Comparison of ENCODE assay signal across 16 cellular contexts in the genomic region with DNA sequence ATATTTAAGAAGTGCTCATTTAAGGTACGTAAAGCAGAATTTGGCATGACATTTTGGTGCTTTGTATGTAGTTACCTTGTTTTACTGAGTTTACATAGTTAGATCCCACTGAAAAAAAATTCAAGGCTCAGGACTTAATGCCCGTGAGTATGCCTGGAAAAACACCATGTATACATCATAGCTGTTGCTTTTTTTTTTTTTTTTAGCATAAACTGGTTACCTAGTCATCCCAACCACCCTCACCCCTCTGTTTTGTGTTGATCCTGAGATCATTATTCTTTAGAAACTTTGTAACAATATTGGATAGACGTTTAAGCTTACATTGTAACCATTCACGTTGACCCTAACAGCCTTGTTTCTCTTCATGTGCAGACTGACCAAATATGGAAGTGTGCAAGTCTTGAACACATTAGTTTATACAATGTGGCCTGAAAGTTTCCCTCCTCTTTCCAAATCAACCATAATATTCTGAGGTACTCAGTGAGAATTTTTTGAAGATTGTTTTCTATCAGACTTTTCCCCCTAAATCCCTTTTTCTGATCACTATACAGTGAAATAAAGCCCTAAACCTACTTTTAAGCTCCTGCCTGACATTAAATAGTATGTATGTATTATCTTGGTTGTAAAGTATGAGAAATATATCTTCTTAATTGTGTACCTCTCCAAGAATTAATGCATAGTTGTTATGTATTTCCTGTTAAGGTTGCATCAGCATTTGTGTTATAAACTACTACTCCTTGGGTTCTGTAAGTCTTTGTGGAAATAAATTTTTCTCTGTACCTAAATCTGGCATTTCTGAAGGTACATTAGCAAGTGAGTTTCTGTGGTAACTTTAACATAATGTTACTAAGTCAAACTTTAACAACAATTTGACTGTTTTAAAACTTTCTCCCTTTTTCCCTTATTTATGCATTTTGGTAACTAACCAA. TPM values are rescaled to one million over a fixed set of nuclear protein-coding genes. Genes with fewer than 3 reads are reported as not detected.
DNase-seq lines count a peak whose midpoint lies in the region; ATAC-seq, FAIRE-seq and TF ChIP-seq lines count a peak whose summit lies in the region.
"Had no signal": no experiment of that assay in that cellular context is flagged by ENCODE, and none has a peak within 500 bp of the region (broad histone marks: within the 10 kb centered on the region; RNA-seq: fewer than 3 reads in every experiment).

No MANE protein-coding gene starts in this region.

- H3K27me3 ChIP-seq in GM23338 (ENCODE audit: insufficient read depth) (no peaks in the 10 kb centered on the region), HUES64 (ENCODE audit: insufficient read depth, low read length) (no peaks in the 10 kb centered on the region), GM12878 (replicated peaks in 1 of 2; ENCODE audit: control insufficient read depth in 2 of 2, insufficient read depth in 2 of 2, low read length in 1 of 2) (no peaks in the 10 kb centered on the region), muscle layer of colon (ENCODE audit: control insufficient read depth in 1 of 2, insufficient read depth in 2 of 2, low read length in 2 of 2) (no peaks in the 10 kb centered on the region)
- H3K27me3 ChIP-seq: BE2C had no signal

- H3K36me3 ChIP-seq in GM23338 (ENCODE audit: insufficient read depth), result no peaks in the 10 kb centered on the region
- H3K36me3 ChIP-seq in HUES64 (ENCODE audit: insufficient read depth, low read length), result peaks cover 9% of the 10 kb centered on the region; the same call in 1 of the 2 replicates
- peaks cover 0 to 4% of the 10 kb centered on the region in 2 experiments; a peak in 1 of 4 replicates for H3K36me3 ChIP-seq in GM12878 (ENCODE audit: control insufficient read depth in 2 of 2, insufficient read depth in 2 of 2, low read length in 1 of 2)
- no peaks in the 10 kb centered on the region for H3K36me3 ChIP-seq in muscle layer of colon (ENCODE audit: insufficient read depth, low read length)
- H3K36me3 ChIP-seq: BE2C had no signal

- TF ChIP-seq EP300 in GM12878 (IDR thresholded peaks at IDR 0.05; ENCODE audit: borderline replicate concordance in 1 of 2, control insufficient read depth in 1 of 2, low read depth in 2 of 2, low read length in 2 of 2), result no peak

- FAIRE-seq in GM12878 (lab: Jason Lieb, UNC), result no peak
- FAIRE-seq: small intestine had no signal

- H3K4me3 ChIP-seq in GM23338 (no peak overlapping the region), HUES64 (ENCODE audit: low read length) (no peak overlapping the region), GM12878 (peak overlapping the region; percentile 26; the same call in 1 of the 2 replicates), muscle layer of colon (ENCODE audit: low read depth in 1 of 2, low read length in 2 of 2) (peak overlapping the region in 1 of 2 donors; percentile 20)

- DNase-seq in GM23338 (ENCODE audit: low spot score) (no peak), GM12878 (ENCODE audit: low read depth, low spot score) (no peak), DMS79 (lab: John Stamatoyannopoulos, UW) (no peak)
- no peak for DNase-seq in activated naive CD4-positive, alpha-beta T cell treated with anti-CD3 and anti-CD28 coated beads for 36 hours
- no peak for DNase-seq in stimulated activated CD4-positive, alpha-beta T cell treated with anti-CD3 and anti-CD28 coated beads, Interleukin-1b, Interleukin-23, amount 100 ng/mL, for 48 hours
- DNase-seq: activated naive CD8-positive, alpha-beta T cell treated with anti-CD3 and anti-CD28 coated beads, Interleukin-2, amount 10 ng/mL, durations not matched to agents 7 days and 5 days; BE2C; central memory CD4-positive, alpha-beta T cell; DMS 273 treated with DMSO at 0.1 percent for 48 hours; NCI-H1436 treated with DMSO at 0.1 percent for 48 hours; NCI-H226; small intestine; stimulated activated naive CD4-positive, alpha-beta T cell had no signal

- no peaks in the 10 kb centered on the region for H3K9me3 ChIP-seq in HUES64 (ENCODE audit: insufficient read depth, low read depth, low read length)
- no peaks in the 10 kb centered on the region for H3K9me3 ChIP-seq in GM12878 (replicated peaks; ENCODE audit: control insufficient read depth, insufficient read depth, low read length)
- H3K9me3 ChIP-seq in muscle layer of colon (ENCODE audit: low read length), result no peaks in the 10 kb centered on the region
- H3K9me3 ChIP-seq: BE2C had no signal

- no TSS peak for BruUV-seq in GM12878 (replicated peaks; lab: Mats Ljungman, UMichigan)

- H3K4me2 ChIP-seq in GM23338 (no peak overlapping the region), GM12878 (ENCODE audit: control insufficient read depth, insufficient read depth) (peak overlapping the region; percentile 13; the same call in 1 of the 2 replicates)

- peaks cover 52% of the 10 kb centered on the region for H3K4me1 Mint-ChIP-seq in GM23338
- peaks cover 59% of the 10 kb centered on the region for H3K4me1 Mint-ChIP-seq in activated naive CD4-positive, alpha-beta T cell treated with anti-CD3 and anti-CD28 coated beads for 36 hours (ENCODE audit: low read depth)

- SMC1A ChIA-PET in GM12878 (lab: Charles Lee; ENCODE audit: uncharacterized antibody, unreplicated experiment), result interaction anchor here (1.0 to 1.3 kb wide), 7 partner anchors 10 to 151 kb away, joined by 3 to 6 read pairs (median 4); partner anchors contain the start of genes RC3H2 and ZBTB26

- H3K9ac ChIP-seq in HUES64 (ENCODE audit: low read depth, low read length) (0 out of 2 replicates have a peak overlapping the region, but pooled peaks have one; percentile 15), GM12878 (ENCODE audit: control insufficient read depth, insufficient read depth, low read length) (no peak overlapping the region), muscle layer of colon (ENCODE audit: low read length) (no peak overlapping the region)

- intact Hi-C loops in GM12878 (cut with micrococcal nuclease; ENCODE audit: unreplicated experiment), result no loop called here
- intact Hi-C loops in activated naive CD4-positive, alpha-beta T cell treated with anti-CD3 and anti-CD28 coated beads for 36 hours (cut with micrococcal nuclease), result loop anchor here (5.0 kb wide), 2 partner anchors 47 to 377 kb away; no protein-coding TSS in a partner anchor

- H3K27ac Mint-ChIP-seq in GM23338, result peak overlapping the region; percentile 38
- H3K27ac Mint-ChIP-seq in activated naive CD4-positive, alpha-beta T cell treated with anti-CD3 and anti-CD28 coated beads for 36 hours, result no peak overlapping the region
- H3K27ac Mint-ChIP-seq: activated naive CD8-positive, alpha-beta T cell treated with anti-CD3 and anti-CD28 coated beads, Interleukin-2, amount 10 ng/mL, durations not matched to agents 7 days and 5 days had no signal

- CTCF ChIA-PET in GM12878 (lab: Yijun Ruan, JAX), result interaction anchor here (1.0 to 1.9 kb wide), 3 partner anchors 14 to 48 kb away, joined by 3 to 5 read pairs (median 5); partner anchors contain the start of genes ZBTB26 and ZBTB6
- CTCF ChIA-PET in activated naive CD4-positive, alpha-beta T cell treated with anti-CD3 and anti-CD28 coated beads for 36 hours (lab: Charles Lee), result interaction anchor here (0.6 to 0.9 kb wide), 2 partner anchors 21 to 46 kb away, joined by 4 read pairs; no protein-coding TSS in a partner anchor

- H3K9me2 ChIP-seq in GM23338 (ENCODE audit: insufficient read depth), result no peaks in the 10 kb centered on the region

- TF ChIP-seq RAD21 in GM12878 (IDR thresholded peaks at IDR 0.05; ENCODE audit: insufficient read depth, low read depth, low read length), result no peak

- RAD21 ChIA-PET in GM12878 (lab: Charles Lee; ENCODE audit: unreplicated experiment), result interaction anchor here (0.8 to 1.1 kb wide), 3 partner anchors 13 to 40 kb away, joined by 3 to 5 read pairs (median 4); partner anchors contain the start of genes RC3H2, ZBTB26 and ZBTB6

- peaks cover 5% of the 10 kb centered on the region for H3K27me3 Mint-ChIP-seq in GM23338 (ENCODE audit: insufficient read depth, low read depth, poor library complexity)
- no peaks in the 10 kb centered on the region for H3K27me3 Mint-ChIP-seq in activated naive CD4-positive, alpha-beta T cell treated with anti-CD3 and anti-CD28 coated beads for 36 hours (ENCODE audit: low read depth)
- H3K27me3 Mint-ChIP-seq: activated naive CD8-positive, alpha-beta T cell treated with anti-CD3 and anti-CD28 coated beads, Interleukin-2, amount 10 ng/mL, durations not matched to agents 7 days and 5 days had no signal

- H4K20me1 ChIP-seq in GM23338 (replicated peaks; ENCODE audit: insufficient read depth), result peaks cover 6% of the 10 kb centered on the region; the same call in 1 of the 2 replicates
- no peaks in the 10 kb centered on the region for H4K20me1 ChIP-seq in GM12878 (ENCODE audit: control insufficient read depth, insufficient read depth)

- TF ChIP-seq CTCF in GM23338 (conservative IDR thresholded peaks at IDR 0.05; ENCODE audit: low read depth in 2 of 2), result no peak
- no peak for TF ChIP-seq CTCF in GM12878 (IDR thresholded peaks at IDR 0.05 in 2 of 3, conservative IDR thresholded peaks at IDR 0.05 in 1 of 3; ENCODE audit: control insufficient read depth in 2 of 3, extremely low read depth in 1 of 3, insufficient read depth in 1 of 3, low read depth in 3 of 3, low read length in 3 of 3)

- ATAC-seq in GM23338 (no peak), GM12878 (no peak), HG03439 (IDR thresholded peaks at IDR 0.05; ENCODE audit: unreplicated experiment) (no peak)

- no peak overlapping the region; the same call in 2 of the 3 replicates for H3K4me3 Mint-ChIP-seq in GM23338
- no peak overlapping the region for H3K4me3 Mint-ChIP-seq in activated naive CD4-positive, alpha-beta T cell treated with anti-CD3 and anti-CD28 coated beads for 36 hours
- H3K4me3 Mint-ChIP-seq: activated naive CD8-positive, alpha-beta T cell treated with anti-CD3 and anti-CD28 coated beads, Interleukin-2, amount 10 ng/mL, durations not matched to agents 7 days and 5 days had no signal

- 83% methylated on average over 3 of the region's 4 CpGs for WGBS in HUES64
- 69% methylated on average over 4 of the region's 4 CpGs for WGBS in GM12878 (ENCODE audit: insufficient coverage, insufficient replicate concordance, low lambda C conversion rate, missing lambda C conversion rate)

- no peaks in the 10 kb centered on the region; the same call in 2 of the 3 replicates for H3K9me3 Mint-ChIP-seq in GM23338
- H3K9me3 Mint-ChIP-seq in activated naive CD4-positive, alpha-beta T cell treated with anti-CD3 and anti-CD28 coated beads for 36 hours, result no peaks in the 10 kb centered on the region
- H3K9me3 Mint-ChIP-seq: activated naive CD8-positive, alpha-beta T cell treated with anti-CD3 and anti-CD28 coated beads, Interleukin-2, amount 10 ng/mL, durations not matched to agents 7 days and 5 days had no signal

- peaks cover 39% of the 10 kb centered on the region for H3K4me1 ChIP-seq in GM23338 (ENCODE audit: insufficient read depth)
- H3K4me1 ChIP-seq in HUES64 (ENCODE audit: insufficient read depth, low read length), result peaks cover 37% of the 10 kb centered on the region
- peaks cover 16% of the 10 kb centered on the region; the same call in 1 of the 2 replicates for H3K4me1 ChIP-seq in GM12878 (ENCODE audit: control insufficient read depth, insufficient read depth, low read length)
- peaks cover 43% of the 10 kb centered on the region for H3K4me1 ChIP-seq in muscle layer of colon (ENCODE audit: insufficient read depth, low read length)
- H3K4me1 ChIP-seq: BE2C had no signal

- peaks cover 6% of the 10 kb centered on the region; the same call in 1 of the 3 replicates for H3K36me3 Mint-ChIP-seq in GM23338 (ENCODE audit: low read depth)
- H3K36me3 Mint-ChIP-seq in activated naive CD4-positive, alpha-beta T cell treated with anti-CD3 and anti-CD28 coated beads for 36 hours (ENCODE audit: low read depth), result peaks cover 10% of the 10 kb centered on the region

- H3K27ac ChIP-seq in GM23338 (ENCODE audit: low read depth) (no peak overlapping the region), HUES64 (ENCODE audit: low read depth, low read length) (no peak overlapping the region), GM12878 (ENCODE audit: control insufficient read depth, insufficient read depth) (peak overlapping the region; percentile 48), muscle layer of colon (ENCODE audit: low read depth, low read length) (peak overlapping the region; percentile 45)

- no peak for TF ChIP-seq POLR2A in GM12878 (IDR thresholded peaks at IDR 0.05; ENCODE audit: low read depth, low read length)

- in situ Hi-C loops in GM12878 (cut with MboI), result no loop called here

- H2AFZ ChIP-seq in GM23338 (no peak overlapping the region), GM12878 (ENCODE audit: control insufficient read depth, low read depth, low read length) (no peak overlapping the region)

- POLR2A ChIA-PET in GM12878 (lab: Charles Lee), result interaction anchor here (0.5 to 2.2 kb wide), 4 partner anchors 11 to 42 kb away, joined by 3 to 9 read pairs (median 4); partner anchors contain the start of gene ZBTB26

- peaks cover 90% of the 10 kb centered on the region for H3K79me2 ChIP-seq in GM23338 (replicated peaks; ENCODE audit: insufficient read depth)
- H3K79me2 ChIP-seq in GM12878 (ENCODE audit: control insufficient read depth, insufficient read depth, low read length), result peaks cover 83% of the 10 kb centered on the region

- H3F3A ChIP-seq in GM23338 (replicated peaks; ENCODE audit: low read depth), result peaks cover 1% of the 10 kb centered on the region; the same call in 1 of the 2 replicates

RNA-seq across cellular contexts. Expression of gene RABGAP1, which starts 4.4 kb away (rescaled TPM):
- 33.9 and 34.0 TPM in 2 replicates for total RNA-seq in GM23338 (2014; rRNA removed; shearing (Covaris generic))
- polyA plus RNA-seq in GM23338 (2016; fragmentation: Nextera tagmentation; extraction: Ambion mirVana), result 8.1 and 8.5 TPM in 2 replicates
- polyA plus RNA-seq in HUES64 (2013, experiment 1 of 2), result 14.2 TPM
- 15.7 TPM for polyA plus RNA-seq in HUES64 (2013, experiment 2 of 2)
- total RNA-seq in GM12878 (2013; cell fraction: nucleolus; rRNA removed), result 201 and 223 TPM in 2 replicates
- 10.1 and 12.5 TPM in 2 replicates for total RNA-seq in GM12878 (2014; rRNA removed)
- total RNA-seq in GM12878 (2014; rRNA removed; fragmentation: Illumina TruSeq; extraction: Trizol), result 23.2 and 23.7 TPM in 2 replicates
- total RNA-seq in GM12878 (2021), result 24.5 and 26.6 TPM in 2 replicates
- 8.8 TPM for polyA plus RNA-seq in GM12878 (2011; ENCODE audit: low read depth)
- 31.6 and 39.6 TPM in 2 replicates for polyA plus RNA-seq in GM12878 (2011; rRNA removed)
- 15.4 and 20.5 TPM in 2 replicates for polyA plus RNA-seq in GM12878 (2011; cell fraction: cytosol; rRNA removed)
- polyA plus RNA-seq in GM12878 (2011; cell fraction: nucleus; rRNA removed), result 38.8 and 39.0 TPM in 2 replicates
- polyA plus RNA-seq in GM12878 (2012), result 10.4 and 13.0 TPM in 2 replicates
- 18.6 and 22.9 TPM in 2 replicates for polyA plus RNA-seq in GM12878 (2014; fragmentation: Illumina TruSeq; extraction: Trizol)
- polyA plus RNA-seq in GM12878 (2014; fragmentation: Nextera tagmentation; extraction: Ambion mirVana), result 1 to 10 TPM; 2.6 to 2.9 TPM
- polyA plus RNA-seq in GM12878 (2014; rRNA removed), result 11.7 and 15.0 TPM in 2 replicates
- 1 to 10 TPM; 9.4 to 9.5 TPM for polyA plus RNA-seq in GM12878 (2016; fragmentation: Nextera tagmentation; extraction: Ambion mirVana)
- 58.5 and 61.5 TPM in 2 replicates for polyA minus RNA-seq in GM12878 (2011; rRNA and poly(A)+ RNA removed)
- 11.0 and 15.6 TPM in 2 replicates for polyA minus RNA-seq in GM12878 (2011; cell fraction: cytosol; rRNA and poly(A)+ RNA removed)
- polyA minus RNA-seq in GM12878 (2011; cell fraction: nucleus; rRNA and poly(A)+ RNA removed), result 67.9 and 92.5 TPM in 2 replicates
- total RNA-seq in activated naive CD4-positive, alpha-beta T cell treated with anti-CD3 and anti-CD28 coated beads for 36 hours, result 10 to 100 TPM; 19.7 to 21.3 TPM

RNA-seq across cellular contexts. Expression of gene ZBTB26, which starts 13.9 kb away (rescaled TPM):
- total RNA-seq in GM23338 (2014; rRNA removed; shearing (Covaris generic)), result 9.0 and 9.7 TPM in 2 replicates
- polyA plus RNA-seq in GM23338 (2016; fragmentation: Nextera tagmentation; extraction: Ambion mirVana) (2.7 and 3.0 TPM in 2 replicates), GM12878 (2011; rRNA removed) (19.5 and 26.3 TPM in 2 replicates), GM12878 (2014; fragmentation: Illumina TruSeq; extraction: Trizol) (10.0 and 10.9 TPM in 2 replicates), GM12878 (2014; fragmentation: Nextera tagmentation; extraction: Ambion mirVana) (1 to 10 TPM; 1.8 to 2.4 TPM), GM12878 (2014; rRNA removed) (4.9 and 7.0 TPM in 2 replicates), GM12878 (2016; fragmentation: Nextera tagmentation; extraction: Ambion mirVana) (1 to 10 TPM; 2.8 to 3.6 TPM)
- 5.1 TPM for polyA plus RNA-seq in HUES64 (2013, experiment 1 of 2)
- 5.8 TPM for polyA plus RNA-seq in HUES64 (2013, experiment 2 of 2)
- total RNA-seq in GM12878 (2013; cell fraction: nucleolus; rRNA removed), result 23.8 and 26.5 TPM in 2 replicates
- total RNA-seq in GM12878 (2014; rRNA removed) (5.3 and 6.9 TPM in 2 replicates), GM12878 (2014; rRNA removed; fragmentation: Illumina TruSeq; extraction: Trizol) (3.5 and 4.1 TPM in 2 replicates), GM12878 (2021) (6.9 and 8.1 TPM in 2 replicates)
- polyA plus RNA-seq in GM12878 (2011; ENCODE audit: low read depth), result 3.2 TPM
- polyA plus RNA-seq in GM12878 (2011; cell fraction: cytosol; rRNA removed), result 7.8 and 9.9 TPM in 2 replicates
- polyA plus RNA-seq in GM12878 (2011; cell fraction: nucleus; rRNA removed), result 20.8 and 28.9 TPM in 2 replicates
- polyA plus RNA-seq in GM12878 (2012), result 4.6 and 6.7 TPM in 2 replicates
- polyA minus RNA-seq in GM12878 (2011; rRNA and poly(A)+ RNA removed), result 7.1 and 11.6 TPM in 2 replicates
- 2.9 and 4.6 TPM in 2 replicates for polyA minus RNA-seq in GM12878 (2011; cell fraction: cytosol; rRNA and poly(A)+ RNA removed)
- 4.5 and 5.2 TPM in 2 replicates for polyA minus RNA-seq in GM12878 (2011; cell fraction: nucleus; rRNA and poly(A)+ RNA removed)
- 1 to 10 TPM; 5.5 to 5.7 TPM for total RNA-seq in activated naive CD4-positive, alpha-beta T cell treated with anti-CD3 and anti-CD28 coated beads for 36 hours

RNA-seq across cellular contexts. Expression of gene ZBTB6, which starts 32.1 kb away (rescaled TPM):
- total RNA-seq in GM23338 (2014; rRNA removed; shearing (Covaris generic)), result 12.7 and 16.9 TPM in 2 replicates
- 3.2 and 4.0 TPM in 2 replicates for polyA plus RNA-seq in GM23338 (2016; fragmentation: Nextera tagmentation; extraction: Ambion mirVana)
- polyA plus RNA-seq in HUES64 (2013, experiment 1 of 2), result 8.8 TPM
- 9.7 TPM for polyA plus RNA-seq in HUES64 (2013, experiment 2 of 2)
- total RNA-seq in GM12878 (2013; cell fraction: nucleolus; rRNA removed), result 16.5 and 17.2 TPM in 2 replicates
- total RNA-seq in GM12878 (2014; rRNA removed), result 9.5 and 11.2 TPM in 2 replicates
- 9.9 and 10.4 TPM in 2 replicates for total RNA-seq in GM12878 (2014; rRNA removed; fragmentation: Illumina TruSeq; extraction: Trizol)
- total RNA-seq in GM12878 (2021), result 7.3 and 7.9 TPM in 2 replicates
- polyA plus RNA-seq in GM12878 (2011; ENCODE audit: low read depth), result 1.7 TPM
- polyA plus RNA-seq in GM12878 (2011; rRNA removed), result 11.5 and 16.8 TPM in 2 replicates
- polyA plus RNA-seq in GM12878 (2011; cell fraction: cytosol; rRNA removed), result 3.4 and 3.8 TPM in 2 replicates
- 3.4 and 3.7 TPM in 2 replicates for polyA plus RNA-seq in GM12878 (2011; cell fraction: nucleus; rRNA removed)
- 3.2 and 5.1 TPM in 2 replicates for polyA plus RNA-seq in GM12878 (2012)
- 9.5 and 13.3 TPM in 2 replicates for polyA plus RNA-seq in GM12878 (2014; fragmentation: Illumina TruSeq; extraction: Trizol)
- polyA plus RNA-seq in GM12878 (2014; fragmentation: Nextera tagmentation; extraction: Ambion mirVana), result 1 to 10 TPM; 1.7 to 3.0 TPM
- polyA plus RNA-seq in GM12878 (2014; rRNA removed), result 4.0 and 5.1 TPM in 2 replicates
- 1 to 10 TPM; 6.4 to 6.8 TPM for polyA plus RNA-seq in GM12878 (2016; fragmentation: Nextera tagmentation; extraction: Ambion mirVana)
- 9.7 and 13.4 TPM in 2 replicates for polyA minus RNA-seq in GM12878 (2011; rRNA and poly(A)+ RNA removed)
- polyA minus RNA-seq in GM12878 (2011; cell fraction: cytosol; rRNA and poly(A)+ RNA removed), result 2.9 and 4.5 TPM in 2 replicates
- polyA minus RNA-seq in GM12878 (2011; cell fraction: nucleus; rRNA and poly(A)+ RNA removed), result 8.8 and 10.6 TPM in 2 replicates
- 1 to 10 TPM; 7.7 to 8.0 TPM for total RNA-seq in activated naive CD4-positive, alpha-beta T cell treated with anti-CD3 and anti-CD28 coated beads for 36 hours

RNA-seq across cellular contexts. Expression of gene RC3H2, which starts 40.1 kb away (rescaled TPM):
- 37.5 and 42.1 TPM in 2 replicates for total RNA-seq in GM23338 (2014; rRNA removed; shearing (Covaris generic))
- polyA plus RNA-seq in GM23338 (2016; fragmentation: Nextera tagmentation; extraction: Ambion mirVana) (20.6 and 24.9 TPM in 2 replicates), GM12878 (2011; rRNA removed) (23.0 and 27.9 TPM in 2 replicates), GM12878 (2014; fragmentation: Illumina TruSeq; extraction: Trizol) (14.6 and 14.8 TPM in 2 replicates), GM12878 (2014; fragmentation: Nextera tagmentation; extraction: Ambion mirVana) (1 to 10 TPM; 7.2 to 9.1 TPM), GM12878 (2014; rRNA removed) (12.3 and 17.7 TPM in 2 replicates), GM12878 (2016; fragmentation: Nextera tagmentation; extraction: Ambion mirVana) (10 to 100 TPM; 14.3 to 19.9 TPM)
- 19.0 TPM for polyA plus RNA-seq in HUES64 (2013, experiment 1 of 2)
- 22.6 TPM for polyA plus RNA-seq in HUES64 (2013, experiment 2 of 2)
- total RNA-seq in GM12878 (2013; cell fraction: nucleolus; rRNA removed), result 79.3 and 87.8 TPM in 2 replicates
- total RNA-seq in GM12878 (2014; rRNA removed) (16.9 and 17.4 TPM in 2 replicates), GM12878 (2014; rRNA removed; fragmentation: Illumina TruSeq; extraction: Trizol) (23.2 and 24.0 TPM in 2 replicates), GM12878 (2021) (21.9 and 25.5 TPM in 2 replicates)
- polyA plus RNA-seq in GM12878 (2011; ENCODE audit: low read depth), result 10.8 TPM
- polyA plus RNA-seq in GM12878 (2011; cell fraction: cytosol; rRNA removed), result 11.4 and 12.4 TPM in 2 replicates
- 21.1 and 27.8 TPM in 2 replicates for polyA plus RNA-seq in GM12878 (2011; cell fraction: nucleus; rRNA removed)
- 11.9 and 13.0 TPM in 2 replicates for polyA plus RNA-seq in GM12878 (2012)
- 45.6 and 65.7 TPM in 2 replicates for polyA minus RNA-seq in GM12878 (2011; rRNA and poly(A)+ RNA removed)
- polyA minus RNA-seq in GM12878 (2011; cell fraction: cytosol; rRNA and poly(A)+ RNA removed), result 16.0 and 18.2 TPM in 2 replicates
- polyA minus RNA-seq in GM12878 (2011; cell fraction: nucleus; rRNA and poly(A)+ RNA removed), result 22.4 and 34.7 TPM in 2 replicates
- total RNA-seq in activated naive CD4-positive, alpha-beta T cell treated with anti-CD3 and anti-CD28 coated beads for 36 hours, result 10 to 100 TPM; 20.2 to 21.3 TPM

Comparison
In these comparisons a context has a peak if more than half of its experiments do, and no peak if none do; other contexts are left out.
1. H3K27ac ChIP-seq: peak in GM12878 (single experiment) and muscle layer of colon (single experiment); none in GM23338 (single experiment) and HUES64 (single experiment).